8 cellular contexts compared by ENCODE assay signal in the genomic region with DNA sequence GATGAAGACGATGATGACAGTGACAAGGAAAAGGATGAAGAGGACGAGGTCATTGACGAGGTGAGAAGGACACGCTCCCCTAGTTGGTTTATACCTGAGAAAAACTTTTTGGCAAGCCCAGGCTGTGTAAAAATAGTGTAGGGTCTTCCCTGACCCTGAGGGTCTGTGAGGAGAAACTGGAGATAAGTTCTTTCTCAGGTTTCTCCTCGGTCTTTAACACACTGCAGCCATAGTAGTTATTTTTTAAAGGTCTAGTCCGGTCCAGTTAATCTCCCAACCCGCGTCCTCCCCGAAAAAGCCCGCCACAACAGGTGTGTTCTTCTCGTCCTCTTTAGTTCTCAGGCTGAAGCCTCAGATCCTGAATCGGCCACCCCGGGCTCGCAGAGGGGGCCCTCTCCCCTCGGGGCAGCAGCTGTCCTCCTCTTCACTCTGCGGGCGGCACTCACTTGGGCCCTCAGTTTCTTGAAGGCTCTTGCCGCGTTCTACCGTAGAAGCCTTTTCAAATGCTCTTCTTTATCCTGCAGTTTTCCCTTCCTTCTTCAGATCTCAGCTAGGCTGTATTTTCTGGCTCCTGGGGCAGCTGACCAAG. TPM values are rescaled to one million over a fixed set of nuclear protein-coding genes. Genes with fewer than 3 reads are reported as not detected.
DNase-seq lines count a peak whose midpoint lies in the region; ATAC-seq and TF ChIP-seq lines count a peak whose summit lies in the region.

No MANE protein-coding gene starts in this region.

- POLR2A ChIA-PET in BJ (lab: Charles Lee), result no interaction called here

- H3K27me3 ChIP-seq in BJ (ENCODE audit: control insufficient read depth, insufficient read depth, low read length) (no peaks in the 10 kb centered on the region), esophagus squamous epithelium (no peaks in the 10 kb centered on the region)

- H3K36me3 ChIP-seq in BJ (ENCODE audit: control insufficient read depth, insufficient read depth, low read length) (peaks cover 9% of the 10 kb centered on the region; the same call in 1 of the 2 replicates), esophagus squamous epithelium (peaks cover 3 to 29% (median 7%) of the 10 kb centered on the region in 3 donors)

- H3K27ac ChIP-seq in esophagus squamous epithelium, result peak overlapping the region; percentile 87 to 93 (median 92)

- no peak for TF ChIP-seq POLR2A in esophagus squamous epithelium (IDR thresholded peaks at IDR 0.05)

- 0 to 1% methylated on average over 20 of the region's 20 CpGs for WGBS in esophagus squamous epithelium, 2 donors

- DNase-seq in BJ (ENCODE audit: low read depth), result no peak
- DNase-seq in SW480 (ENCODE audit: low spot score), result peak; percentile 5
- no peak for DNase-seq in esophagus squamous epithelium (lab: John Stamatoyannopoulos, UW)
- DNase-seq in skeletal muscle cell (ENCODE audit: low read depth), result no peak
- DNase-seq in NCI-H187 treated with DMSO at 0.1 percent for 48 hours (lab: John Stamatoyannopoulos, UW), result no peak
- DNase-seq in NCI-H524 (lab: John Stamatoyannopoulos, UW), result no peak

- peak; percentile 4 for ATAC-seq in GM21723 (IDR thresholded peaks at IDR 0.05; ENCODE audit: unreplicated experiment)
- ATAC-seq in GM19455 (IDR thresholded peaks at IDR 0.05; ENCODE audit: unreplicated experiment), result no peak

- intact Hi-C loops in esophagus squamous epithelium (cut with DNase I), result no loop called here

- CTCF ChIA-PET in BJ (lab: Yijun Ruan, JAX), result interaction anchor here (1.3 kb wide), 1 partner anchor 19 kb away, joined by 4 read pairs; no protein-coding TSS in a partner anchor

- TF ChIP-seq CTCF in BJ (IDR thresholded peaks at IDR 0.05; ENCODE audit: insufficient read depth, low read depth, low read length) (no peak), esophagus squamous epithelium (IDR thresholded peaks at IDR 0.05) (no peak)

- H3K4me1 ChIP-seq in esophagus squamous epithelium, result peaks cover 16 to 43% (median 29%) of the 10 kb centered on the region in 3 donors

- H3K9me3 ChIP-seq in esophagus squamous epithelium, result no peaks in the 10 kb centered on the region

- peak overlapping the region; percentile 79 for H3K4me3 ChIP-seq in BJ (ENCODE audit: low read depth, low read length)
- H3K4me3 ChIP-seq in esophagus squamous epithelium, result peak overlapping the region; percentile 70 to 97 (median 84)
- peak overlapping the region; percentile 81 for H3K4me3 ChIP-seq in skeletal muscle cell (ENCODE audit: low read depth, low read length)

RNA-seq across cellular contexts. Expression of gene BCCIP, which starts 0.4 kb away (rescaled TPM):
- polyA plus RNA-seq in BJ (2011; rRNA removed), result 13.2 and 33.0 TPM in 2 replicates
- 6.9 and 8.5 TPM in 2 replicates for polyA minus RNA-seq in BJ (2011; rRNA and poly(A)+ RNA removed)
- total RNA-seq in esophagus squamous epithelium, result 10 to 100 TPM; 29.5 to 62.0 (median 53.5) TPM

RNA-seq across cellular contexts. Expression of gene UROS, which starts 0.7 kb away (rescaled TPM):
- 56.6 and 61.0 TPM in 2 replicates for polyA plus RNA-seq in BJ (2011; rRNA removed)
- 22.5 and 33.9 TPM in 2 replicates for polyA minus RNA-seq in BJ (2011; rRNA and poly(A)+ RNA removed)
- 10 to 100 TPM; 17.5 to 40.7 (median 23.8) TPM for total RNA-seq in esophagus squamous epithelium

RNA-seq across cellular contexts. Expression of gene MMP21, which starts 48.1 kb away (rescaled TPM):
- not detected in 2 replicates for polyA plus RNA-seq in BJ (2011; rRNA removed)
- polyA minus RNA-seq in BJ (2011; rRNA and poly(A)+ RNA removed), result not detected in 2 replicates
- total RNA-seq in esophagus squamous epithelium, result under 1 TPM in 1 of 4 donors, not detected in 3; 0.19 TPM

RNA-seq across cellular contexts. Expression of gene DHX32, which starts 57.3 kb away (rescaled TPM):
- 18.2 and 29.7 TPM in 2 replicates for polyA plus RNA-seq in BJ (2011; rRNA removed)
- 12.5 and 16.0 TPM in 2 replicates for polyA minus RNA-seq in BJ (2011; rRNA and poly(A)+ RNA removed)
- total RNA-seq in esophagus squamous epithelium, result 10 to 100 TPM; 36.6 to 52.4 (median 42.3) TPM
